ENCODE assay signal across 15 cellular contexts in the genomic region with DNA sequence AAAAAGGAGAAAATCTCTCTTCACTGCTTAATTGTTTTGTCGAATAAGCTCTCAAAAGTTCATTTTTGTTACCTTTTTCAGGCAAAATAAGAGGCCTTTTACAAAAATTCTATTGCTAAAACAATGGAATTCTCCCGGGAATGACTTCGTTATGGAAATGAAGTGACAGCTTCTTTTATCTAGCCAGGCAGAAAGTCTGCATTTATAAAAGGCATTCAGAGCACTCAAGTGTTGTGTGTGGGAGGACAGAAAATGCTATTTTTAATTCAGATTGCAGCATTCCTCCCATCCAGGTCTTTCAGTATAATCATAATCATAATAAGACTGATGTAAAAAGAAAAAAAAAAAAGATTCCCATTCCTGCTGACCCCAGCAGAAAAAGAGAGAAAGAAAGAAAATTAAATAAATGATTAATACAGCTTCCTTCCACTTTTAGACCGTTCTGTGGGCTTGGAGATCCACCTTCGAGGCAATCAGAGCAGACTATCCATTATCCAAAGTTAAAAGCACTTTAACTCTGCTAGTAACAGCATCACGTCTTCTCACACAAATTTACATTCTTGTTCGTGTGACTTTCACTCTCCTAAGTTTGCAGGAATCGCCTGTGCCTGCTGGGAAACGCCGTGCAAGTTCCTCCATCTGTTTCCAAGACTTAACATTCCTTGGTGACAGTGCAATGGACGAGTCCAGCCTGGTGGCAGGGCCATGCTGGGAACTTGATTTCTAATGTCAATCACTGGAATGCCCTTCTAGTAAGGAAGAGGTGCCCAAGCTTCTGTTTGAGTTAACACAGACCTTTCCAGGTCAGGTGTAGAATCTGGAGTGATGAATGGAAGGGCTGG.
DNase-seq lines count a peak whose midpoint lies in the region; ATAC-seq lines count a peak whose summit lies in the region.
"Had no signal": no experiment of that assay in that cellular context is flagged by ENCODE, and none has a peak within 500 bp of the region (broad histone marks: within the 10 kb centered on the region; RNA-seq: fewer than 3 reads in every experiment).

No MANE protein-coding gene starts in this region.

- intact Hi-C loops in activated CD4-positive, alpha-beta T cell treated with anti-CD3 and anti-CD28 coated beads, Interleukin-2, amount 10 ng/mL, durations not matched to agents 24 days and 14 days (cut with micrococcal nuclease) = no loop called here

- H3K9ac ChIP-seq in iPS-18a (ENCODE audit: low read length) = peak overlapping the region; percentile 33

- DNase-seq in activated CD4-positive, alpha-beta T cell treated with anti-CD3 and anti-CD28 coated beads, Interleukin-2, amount 10 ng/mL, durations not matched to agents 24 days and 14 days = no peak
- DNase-seq in activated CD4-positive, alpha-beta T cell treated with anti-CD3 and anti-CD28 coated beads for 4 hours = no peak
- DNase-seq in astrocyte of the hippocampus (ENCODE audit: low read depth, low spot score) = peak; percentile 58
- no peak for DNase-seq in cerebellar nuclear complex (lab: John Stamatoyannopoulos, UW)
- no peak for DNase-seq in DMS153 (lab: John Stamatoyannopoulos, UW)
- DNase-seq in NCI-H187 (lab: John Stamatoyannopoulos, UW) = no peak
- DNase-seq: 8988T; activated B cell treated with CpG ODN at 0.5 μM for 24 hours; activated naive CD8-positive, alpha-beta T cell treated with anti-CD3 and anti-CD28 coated beads, Interleukin-2, amount 50 U/mL, for 24 hours; foreskin melanocyte; naive B cell; NCI-H2227 treated with DMSO at 0.1 percent for 48 hours had no signal

- ATAC-seq in stimulated activated memory B cell treated with anti-CD40 and anti-IgM and Interleukin-4, amounts not matched to agents 10 μg/mL and 1 μg/mL and 100 μg/mL, for 72 hours = no peak
- ATAC-seq: activated naive CD8-positive, alpha-beta T cell treated with anti-CD3 and anti-CD28 coated beads, Interleukin-2, amount 50 U/mL, for 24 hours had no signal

- H3K27ac Mint-ChIP-seq in activated CD4-positive, alpha-beta T cell treated with anti-CD3 and anti-CD28 coated beads, Interleukin-2, amount 10 ng/mL, durations not matched to agents 24 days and 14 days = peak overlapping the region; percentile 13
- peak overlapping the region; percentile 86 for H3K27ac Mint-ChIP-seq in stimulated activated memory B cell treated with anti-CD40 and anti-IgM and Interleukin-4, amounts not matched to agents 10 μg/mL and 1 μg/mL and 100 μg/mL, for 72 hours
- H3K27ac Mint-ChIP-seq: activated B cell treated with CpG ODN at 0.5 μM for 24 hours; dendritic cell treated with granulocyte-macrophage colony-stimulating factor and Interleukin-4, amounts not matched to agents 40 ng/mL and 50 ng/mL, for 4 days; naive B cell had no signal

- H3K27me3 ChIP-seq in iPS-18a (ENCODE audit: control insufficient read depth, insufficient read depth, low read length) = no peaks in the 10 kb centered on the region

- H3K27me3 Mint-ChIP-seq in activated CD4-positive, alpha-beta T cell treated with anti-CD3 and anti-CD28 coated beads, Interleukin-2, amount 10 ng/mL, durations not matched to agents 24 days and 14 days = no peaks in the 10 kb centered on the region
- no peaks in the 10 kb centered on the region for H3K27me3 Mint-ChIP-seq in stimulated activated memory B cell treated with anti-CD40 and anti-IgM and Interleukin-4, amounts not matched to agents 10 μg/mL and 1 μg/mL and 100 μg/mL, for 72 hours
- H3K27me3 Mint-ChIP-seq: activated B cell treated with CpG ODN at 0.5 μM for 24 hours; activated naive CD8-positive, alpha-beta T cell treated with anti-CD3 and anti-CD28 coated beads, Interleukin-2, amount 50 U/mL, for 24 hours; dendritic cell treated with granulocyte-macrophage colony-stimulating factor and Interleukin-4, amounts not matched to agents 40 ng/mL and 50 ng/mL, for 4 days; naive B cell had no signal

- H3K4me1 Mint-ChIP-seq in activated CD4-positive, alpha-beta T cell treated with anti-CD3 and anti-CD28 coated beads, Interleukin-2, amount 10 ng/mL, durations not matched to agents 24 days and 14 days = peaks cover 49% of the 10 kb centered on the region
- peaks cover 54% of the 10 kb centered on the region for H3K4me1 Mint-ChIP-seq in stimulated activated memory B cell treated with anti-CD40 and anti-IgM and Interleukin-4, amounts not matched to agents 10 μg/mL and 1 μg/mL and 100 μg/mL, for 72 hours

- no peaks in the 10 kb centered on the region for H3K9me3 ChIP-seq in iPS-18a (ENCODE audit: control insufficient read depth, low read depth, low read length)

- no peak overlapping the region for H3K4me3 ChIP-seq in iPS-18a (ENCODE audit: low read length)

- H3K36me3 Mint-ChIP-seq in activated CD4-positive, alpha-beta T cell treated with anti-CD3 and anti-CD28 coated beads, Interleukin-2, amount 10 ng/mL, durations not matched to agents 24 days and 14 days (ENCODE audit: low read depth) = peaks cover 40% of the 10 kb centered on the region
- peaks cover 56% of the 10 kb centered on the region for H3K36me3 Mint-ChIP-seq in stimulated activated memory B cell treated with anti-CD40 and anti-IgM and Interleukin-4, amounts not matched to agents 10 μg/mL and 1 μg/mL and 100 μg/mL, for 72 hours
- H3K36me3 Mint-ChIP-seq: naive B cell had no signal

- no peaks in the 10 kb centered on the region for H3K36me3 ChIP-seq in iPS-18a (ENCODE audit: control insufficient read depth, low read depth, low read length)

- H3K4me3 Mint-ChIP-seq in activated CD4-positive, alpha-beta T cell treated with anti-CD3 and anti-CD28 coated beads, Interleukin-2, amount 10 ng/mL, durations not matched to agents 24 days and 14 days = no peak overlapping the region
- H3K4me3 Mint-ChIP-seq in stimulated activated memory B cell treated with anti-CD40 and anti-IgM and Interleukin-4, amounts not matched to agents 10 μg/mL and 1 μg/mL and 100 μg/mL, for 72 hours = no peak overlapping the region
- H3K4me3 Mint-ChIP-seq: activated B cell treated with CpG ODN at 0.5 μM for 24 hours; activated naive CD8-positive, alpha-beta T cell treated with anti-CD3 and anti-CD28 coated beads, Interleukin-2, amount 50 U/mL, for 24 hours; dendritic cell treated with granulocyte-macrophage colony-stimulating factor and Interleukin-4, amounts not matched to agents 40 ng/mL and 50 ng/mL, for 4 days; naive B cell had no signal

- peaks cover 7% of the 10 kb centered on the region for H3K9me3 Mint-ChIP-seq in activated CD4-positive, alpha-beta T cell treated with anti-CD3 and anti-CD28 coated beads, Interleukin-2, amount 10 ng/mL, durations not matched to agents 24 days and 14 days
- H3K9me3 Mint-ChIP-seq in stimulated activated memory B cell treated with anti-CD40 and anti-IgM and Interleukin-4, amounts not matched to agents 10 μg/mL and 1 μg/mL and 100 μg/mL, for 72 hours = peaks cover 3% of the 10 kb centered on the region
- H3K9me3 Mint-ChIP-seq: dendritic cell treated with granulocyte-macrophage colony-stimulating factor and Interleukin-4, amounts not matched to agents 40 ng/mL and 50 ng/mL, for 4 days had no signal

- peaks cover 20% of the 10 kb centered on the region for H3K4me1 ChIP-seq in iPS-18a (ENCODE audit: control insufficient read depth, low read depth, low read length)

- peak overlapping the region; percentile 35 for H3K27ac ChIP-seq in iPS-18a (ENCODE audit: low read length)
